1 cellular context compared by ENCODE assay signal in genomic region chr15:64247535-64247905, GRCh38.
TF ChIP-seq lines count a peak whose summit lies in the region.

No MANE protein-coding gene starts in this region.

TF ChIP-seq in H1, 55 proteins besides CTCF, POLR2A, EP300 and RAD21 (continued from another document):
- TF ChIP-seq YY1 (IDR thresholded peaks at IDR 0.05; ENCODE audit: low read depth, low read length), result no peak
- no peak for TF ChIP-seq ASH2L (IDR thresholded peaks at IDR 0.05; ENCODE audit: low read length)
- TF ChIP-seq SP1 (IDR thresholded peaks at IDR 0.05; ENCODE audit: low read depth, low read length), result no peak
